12 cellular contexts compared by ENCODE assay signal in the genomic region with DNA sequence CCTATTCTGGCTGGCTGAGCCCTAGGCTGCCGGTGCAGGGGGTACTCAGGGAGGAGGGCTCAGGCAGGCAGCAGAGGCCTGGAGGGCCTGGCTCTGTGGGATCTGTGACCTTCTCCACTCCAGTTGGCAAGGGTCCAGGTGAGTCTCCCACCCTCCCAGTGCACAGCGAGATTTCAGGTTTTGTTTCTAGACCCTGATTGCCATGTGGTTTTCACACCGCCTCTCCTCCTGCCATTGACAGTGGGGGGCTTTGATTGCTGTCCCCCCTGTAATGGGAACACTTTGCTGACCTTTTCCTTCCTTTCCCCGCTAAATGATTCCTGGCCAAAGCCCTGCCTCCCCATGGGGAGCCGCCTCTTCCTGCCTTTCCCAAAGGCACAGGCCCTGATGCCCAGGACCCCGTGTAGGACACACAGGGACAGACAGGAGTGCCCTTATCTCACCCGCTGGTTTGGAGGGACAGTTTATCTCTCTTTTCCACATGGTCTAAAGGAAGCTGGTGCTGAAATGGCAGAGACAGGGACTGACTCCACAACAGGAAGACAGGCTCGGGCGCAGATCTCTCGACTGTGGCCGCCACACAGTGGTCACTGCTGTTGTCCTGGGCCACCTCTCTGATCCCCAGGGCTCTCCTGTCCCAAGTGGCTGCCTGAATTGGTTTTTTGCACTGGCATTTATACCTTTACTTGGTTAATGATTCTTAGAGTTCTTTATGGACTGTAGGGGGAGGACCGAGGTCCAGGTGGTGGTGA. TPM values are rescaled to one million over a fixed set of nuclear protein-coding genes. Genes with fewer than 3 reads are reported as not detected.
DNase-seq lines count a peak whose midpoint lies in the region; ATAC-seq and TF ChIP-seq lines count a peak whose summit lies in the region.
"Had no signal": no experiment of that assay in that cellular context is flagged by ENCODE, and none has a peak within 500 bp of the region (broad histone marks: within the 10 kb centered on the region; RNA-seq: fewer than 3 reads in every experiment).

No MANE protein-coding gene starts in this region.

- TF ChIP-seq CTCF in RWPE1 (conservative IDR thresholded peaks at IDR 0.05; ENCODE audit: low read depth) (no peak), natural killer cell (IDR thresholded peaks at IDR 0.05) (no peak)

- H3K9me3 ChIP-seq in BLaER1 treated with 17β-estradiol and CSF1 and Interleukin-3, amounts not matched to agents 10 nM and 100 nM (replicated peaks in 1 of 11), result peaks cover 12 to 27% (median 20%) of the 10 kb centered on the region in 11 experiments
- H3K9me3 ChIP-seq in esophagus (ENCODE audit: control insufficient read depth in 2 of 2, insufficient read depth in 1 of 2, low read depth in 1 of 2, low read length in 1 of 2), result no peaks in the 10 kb centered on the region
- peaks cover 12% of the 10 kb centered on the region for H3K9me3 ChIP-seq in MG63

- H3K4me3 ChIP-seq in BLaER1 treated with 17β-estradiol and CSF1 and Interleukin-3, amounts not matched to agents 10 nM and 100 nM, result no peak overlapping the region
- H3K4me3 ChIP-seq in esophagus (ENCODE audit: low read depth in 1 of 2, low read length in 2 of 2) (no peak overlapping the region), MG63 (no peak overlapping the region)
- H3K4me3 ChIP-seq: coronary artery had no signal

- H3K36me3 ChIP-seq in BLaER1 treated with 17β-estradiol and CSF1 and Interleukin-3, amounts not matched to agents 10 nM and 100 nM, result peaks cover 4 to 50% (median 25%) of the 10 kb centered on the region in 11 experiments; a peak in 19 of 22 replicates
- H3K36me3 ChIP-seq in esophagus (ENCODE audit: control insufficient read depth in 2 of 2, insufficient read depth in 2 of 2, low read length in 1 of 2) (no peaks in the 10 kb centered on the region), MG63 (peaks cover 7% of the 10 kb centered on the region)

- WGBS in esophagus, 2 donors, result 72 to 80% methylated on average over 12 of the region's 12 CpGs

- H3K4me3 Mint-ChIP-seq in natural killer cell, result peak overlapping the region; percentile 47
- H3K4me3 Mint-ChIP-seq in activated T-helper 2 cell treated with anti-CD3 and anti-CD28 coated beads, Interferon-gamma antibody, Interleukin-2, Interleukin-4, amounts not matched to agents 10 μg/mL and 5 μg/mL and 100 μg/mL, durations not matched to agents 14 hours and 24 hours and 36 hours (ENCODE audit: low read depth), result no peak overlapping the region

- H3K4me1 ChIP-seq in BLaER1 treated with 17β-estradiol and CSF1 and Interleukin-3, amounts not matched to agents 10 nM and 100 nM, result peaks cover 79 to 92% (median 85%) of the 10 kb centered on the region in 10 experiments
- peaks cover 30 to 42% of the 10 kb centered on the region in 2 donors for H3K4me1 ChIP-seq in esophagus (ENCODE audit: control insufficient read depth in 2 of 2, insufficient read depth in 2 of 2, low read length in 1 of 2)

- DNase-seq in RWPE1 (ENCODE audit: low spot score) (no peak), natural killer cell (no peak), MG63 (no peak), NCI-H510A treated with DMSO at 0.1 percent for 48 hours (lab: John Stamatoyannopoulos, UW) (no peak)
- no peak for DNase-seq in activated T-helper 2 cell treated with anti-CD3 and anti-CD28 coated beads, Interferon-gamma antibody, Interleukin-2, Interleukin-4, amounts not matched to agents 10 μg/mL and 5 μg/mL and 100 μg/mL, durations not matched to agents 14 hours and 24 hours and 36 hours (ENCODE audit: low spot score)
- DNase-seq: NCI-H1092 treated with DMSO at 0.1 percent for 48 hours; SHP77 treated with DMSO at 0.1 percent for 48 hours; stimulated activated naive CD8-positive, alpha-beta T cell treated with anti-CD3 and anti-CD28 coated beads, Interleukin-15, Interleukin-2, amounts not matched to agents 100 U/mL and 50 U/mL, for 24 hours had no signal

- CTCF ChIA-PET in RWPE1 (lab: Yijun Ruan, JAX), result no interaction called here

- peaks cover 0 to 96% (median 26%) of the 10 kb centered on the region in 11 experiments; a peak in 15 of 22 replicates for H4K20me1 ChIP-seq in BLaER1 treated with 17β-estradiol and CSF1 and Interleukin-3, amounts not matched to agents 10 nM and 100 nM

- H3K27ac Mint-ChIP-seq in natural killer cell, result peak overlapping the region; percentile 85 to 96
- no peak overlapping the region for H3K27ac Mint-ChIP-seq in activated T-helper 2 cell treated with anti-CD3 and anti-CD28 coated beads, Interferon-gamma antibody, Interleukin-2, Interleukin-4, amounts not matched to agents 10 μg/mL and 5 μg/mL and 100 μg/mL, durations not matched to agents 14 hours and 24 hours and 36 hours

- peaks cover 10% of the 10 kb centered on the region for H3K36me3 Mint-ChIP-seq in natural killer cell
- peaks cover 20% of the 10 kb centered on the region for H3K36me3 Mint-ChIP-seq in activated T-helper 2 cell treated with anti-CD3 and anti-CD28 coated beads, Interferon-gamma antibody, Interleukin-2, Interleukin-4, amounts not matched to agents 10 μg/mL and 5 μg/mL and 100 μg/mL, durations not matched to agents 14 hours and 24 hours and 36 hours (ENCODE audit: low read depth)

- peak overlapping the region in 9 of 11 experiments; percentile 39 to 88 (median 85); a peak in 18 of 22 replicates for H3K27ac ChIP-seq in BLaER1 treated with 17β-estradiol and CSF1 and Interleukin-3, amounts not matched to agents 10 nM and 100 nM
- H3K27ac ChIP-seq in RWPE1 (peak overlapping the region; percentile 97), esophagus (ENCODE audit: low read depth in 2 of 2, low read length in 1 of 2) (peak overlapping the region; percentile 26 to 45)

- H3K9me3 Mint-ChIP-seq in natural killer cell, result peaks cover 2 to 3% of the 10 kb centered on the region in 2 donors
- H3K9me3 Mint-ChIP-seq in activated T-helper 2 cell treated with anti-CD3 and anti-CD28 coated beads, Interferon-gamma antibody, Interleukin-2, Interleukin-4, amounts not matched to agents 10 μg/mL and 5 μg/mL and 100 μg/mL, durations not matched to agents 14 hours and 24 hours and 36 hours, result peaks cover 13% of the 10 kb centered on the region

- peak overlapping the region in 7 of 11 experiments; percentile 3 to 32 (median 22); a peak in 7 of 22 replicates for H3K9ac ChIP-seq in BLaER1 treated with 17β-estradiol and CSF1 and Interleukin-3, amounts not matched to agents 10 nM and 100 nM

- H3K27me3 Mint-ChIP-seq in natural killer cell (ENCODE audit: low read depth in 2 of 2), result no peaks in the 10 kb centered on the region
- no peaks in the 10 kb centered on the region for H3K27me3 Mint-ChIP-seq in activated T-helper 2 cell treated with anti-CD3 and anti-CD28 coated beads, Interferon-gamma antibody, Interleukin-2, Interleukin-4, amounts not matched to agents 10 μg/mL and 5 μg/mL and 100 μg/mL, durations not matched to agents 14 hours and 24 hours and 36 hours (ENCODE audit: low read depth)

- H3K4me1 Mint-ChIP-seq in natural killer cell, result peaks cover 91 to 94% of the 10 kb centered on the region in 2 donors
- peaks cover 64% of the 10 kb centered on the region for H3K4me1 Mint-ChIP-seq in activated T-helper 2 cell treated with anti-CD3 and anti-CD28 coated beads, Interferon-gamma antibody, Interleukin-2, Interleukin-4, amounts not matched to agents 10 μg/mL and 5 μg/mL and 100 μg/mL, durations not matched to agents 14 hours and 24 hours and 36 hours (ENCODE audit: low read depth)

- POLR2A ChIA-PET in RWPE1 (lab: Yijun Ruan, JAX; ENCODE audit: low non-redundant PET), result no interaction called here

- H3K27me3 ChIP-seq in BLaER1 treated with 17β-estradiol and CSF1 and Interleukin-3, amounts not matched to agents 10 nM and 100 nM, result no peaks in the 10 kb centered on the region
- no peaks in the 10 kb centered on the region for H3K27me3 ChIP-seq in esophagus (ENCODE audit: control insufficient read depth in 1 of 2, insufficient read depth in 2 of 2, low read length in 2 of 2)
- H3K27me3 ChIP-seq in MG63, result no peaks in the 10 kb centered on the region

- peak overlapping the region; percentile 92 to 100 (median 99) for H3K4me2 ChIP-seq in BLaER1 treated with 17β-estradiol and CSF1 and Interleukin-3, amounts not matched to agents 10 nM and 100 nM

- ATAC-seq in natural killer cell (no peak), HG03342 (IDR thresholded peaks at IDR 0.05; ENCODE audit: unreplicated experiment) (no peak)
- ATAC-seq: stimulated activated naive CD8-positive, alpha-beta T cell treated with anti-CD3 and anti-CD28 coated beads, Interleukin-15, Interleukin-2, amounts not matched to agents 100 U/mL and 50 U/mL, for 24 hours had no signal

- intact Hi-C loops in natural killer cell (cut with micrococcal nuclease), result no loop called here
- intact Hi-C loops in activated T-helper 2 cell treated with anti-CD3 and anti-CD28 coated beads, Interferon-gamma antibody, Interleukin-2, Interleukin-4, amounts not matched to agents 10 μg/mL and 5 μg/mL and 100 μg/mL, durations not matched to agents 14 hours and 24 hours and 36 hours (cut with micrococcal nuclease), result no loop called here

RNA-seq across cellular contexts. Expression of a gene that starts 43.4 kb away (rescaled TPM):
- polyA plus RNA-seq in esophagus, result 10 to 100 TPM; 27.8 to 30.2 TPM
- total RNA-seq in natural killer cell, result 100 to 1,000 TPM; 166 to 186 (median 167) TPM
- 10.6 and 17.3 TPM in 2 replicates for total RNA-seq in MG63 (2014; rRNA removed; shearing (Covaris generic); ENCODE audit: low replicate concordance)
- 32.0 and 36.0 TPM in 2 replicates for total RNA-seq in activated T-helper 2 cell treated with anti-CD3 and anti-CD28 coated beads, Interferon-gamma antibody, Interleukin-2, Interleukin-4, amounts not matched to agents 10 μg/mL and 5 μg/mL and 100 μg/mL, durations not matched to agents 14 hours and 24 hours and 36 hours

Comparison
In these comparisons a context has a peak if more than half of its experiments do, and no peak if none do; other contexts are left out.
1. H3K27ac ChIP-seq: peak in every context shown above with its lines; median percentile 97 in RWPE1; 85 in BLaER1 treated with 17β-estradiol and CSF1 and Interleukin-3, amounts not matched to agents 10 nM and 100 nM; 36 in esophagus.